ENCODE assay signal across 8 cellular contexts in genomic region chr2:109545828-109546713, GRCh38.
DNase-seq lines count a peak whose midpoint lies in the region; ATAC-seq and TF ChIP-seq lines count a peak whose summit lies in the region.

No MANE protein-coding gene starts in this region.

- peak; percentile 94 for TF ChIP-seq CTCF in GM06990 (IDR thresholded peaks at IDR 0.05; ENCODE audit: insufficient read depth, low read length, poor library complexity, severe bottlenecking)
- peak; percentile 93 for TF ChIP-seq CTCF in HFF-Myc (IDR thresholded peaks at IDR 0.05; ENCODE audit: low read depth, low read length, missing control alignments)

- peak; percentile 52 for DNase-seq in GM06990 (ENCODE audit: extremely low read depth, insufficient read length)
- DNase-seq in HFF-Myc (ENCODE audit: extremely low read depth, low read depth): peak; percentile 38
- DNase-seq in NCI-H2029 treated with DMSO at 0.1 percent for 48 hours (lab: John Stamatoyannopoulos, UW): peak; percentile 11
- peak in 3 of 4 experiments; percentile 7 to 36 (median 23) for DNase-seq in activated CD4-positive, CD25-positive, alpha-beta regulatory T cell (lab: John Stamatoyannopoulos, UW)
- DNase-seq in caudate nucleus (lab: John Stamatoyannopoulos, UW): peak in 55 of 61 donors; percentile 3 to 79 (median 36)
- DNase-seq in kidney glomerular epithelial cell (lab: John Stamatoyannopoulos, UW): peak; percentile 61
- DNase-seq in stimulated activated CD4-positive, alpha-beta T cell treated with anti-CD3 and anti-CD28 coated beads, Interleukin-4, amount 100 ng/mL, for 4 hours: peak; percentile 41 to 57

- H3K27ac ChIP-seq in caudate nucleus (ENCODE audit: low read depth, low read length): no peak overlapping the region

- ATAC-seq in HG02870 (IDR thresholded peaks at IDR 0.05; ENCODE audit: unreplicated experiment): no peak

- H3K27me3 ChIP-seq in GM06990 (replicated peaks; ENCODE audit: control insufficient read depth, insufficient read depth, low read length): no peaks in the 10 kb centered on the region

- H3K4me3 ChIP-seq in GM06990 (replicated peaks; ENCODE audit: low read depth, low read length) (no peak overlapping the region), HFF-Myc (replicated peaks; ENCODE audit: low read depth, low read length) (no peak overlapping the region)

- no peaks in the 10 kb centered on the region for H3K36me3 ChIP-seq in GM06990 (ENCODE audit: control insufficient read depth, insufficient read depth, low read length)

Comparison
In these comparisons a context has a peak if more than half of its experiments do, and no peak if none do; other contexts are left out.
1. DNase-seq: peak in every context shown above with its lines; median percentile 61 in kidney glomerular epithelial cell; 52 in GM06990; 49 in stimulated activated CD4-positive, alpha-beta T cell treated with anti-CD3 and anti-CD28 coated beads, Interleukin-4, amount 100 ng/mL, for 4 hours; 38 in HFF-Myc; 36 in caudate nucleus; 23 in activated CD4-positive, CD25-positive, alpha-beta regulatory T cell; 11 in NCI-H2029 treated with DMSO at 0.1 percent for 48 hours.